Comparison of ENCODE assay signal across 12 cellular contexts in genomic region chr22:27670701-27671412, GRCh38.
DNase-seq lines count a peak whose midpoint lies in the region; ATAC-seq and TF ChIP-seq lines count a peak whose summit lies in the region.
"Had no signal": no experiment of that assay in that cellular context is flagged by ENCODE, and none has a peak within 500 bp of the region (broad histone marks: within the 10 kb centered on the region; RNA-seq: fewer than 3 reads in every experiment).

No MANE protein-coding gene starts in this region.

- no peak overlapping the region for H3K9ac ChIP-seq in SK-N-MC (ENCODE audit: insufficient read length)

- H3K27me3 ChIP-seq in GM23338 (ENCODE audit: insufficient read depth): no peaks in the 10 kb centered on the region

- H3K27ac ChIP-seq in GM23338 (ENCODE audit: low read depth): peak overlapping the region; percentile 99
- no peak overlapping the region for H3K27ac ChIP-seq in SK-N-MC

- no peaks in the 10 kb centered on the region for H3K9me2 ChIP-seq in GM23338 (ENCODE audit: insufficient read depth)

- H3K4me1 ChIP-seq in GM23338 (ENCODE audit: insufficient read depth): peaks cover 34% of the 10 kb centered on the region

- DNase-seq in GM23338 (ENCODE audit: low spot score) (peak; percentile 93), SK-N-MC (ENCODE audit: low read depth, low spot score) (no peak), hepatic stellate cell (ENCODE audit: low spot score) (peak; percentile 64), retina (peak; percentile 82), midbrain (lab: John Stamatoyannopoulos, UW) (no peak)
- no peak for DNase-seq in stimulated activated CD4-positive, alpha-beta T cell treated with anti-CD3 and anti-CD28 coated beads, Interleukin-4, amount 100 ng/mL, for 1 hour
- DNase-seq in activated CD4-positive, alpha-beta T cell treated with anti-CD3 and anti-CD28 coated beads for 1 hour: no peak
- DNase-seq in T-helper 2 cell treated with Interferon-gamma antibody and Interleukin-4, amounts not matched to agents 5 μg/mL and 100 μg/mL, for 36 hours (ENCODE audit: low spot score): no peak
- DNase-seq: activated B cell treated with CpG ODN at 0.5 μM for 24 hours, DND-41, foreskin melanocyte had no signal

- peak overlapping the region; percentile 77 for H3K4me2 ChIP-seq in GM23338

- H3K27ac Mint-ChIP-seq in GM23338: peak overlapping the region; percentile 86
- H3K27ac Mint-ChIP-seq in T-helper 2 cell treated with Interferon-gamma antibody and Interleukin-4, amounts not matched to agents 5 μg/mL and 100 μg/mL, for 36 hours: no peak overlapping the region
- H3K27ac Mint-ChIP-seq: activated B cell treated with CpG ODN at 0.5 μM for 24 hours; stimulated activated memory B cell treated with anti-CD40 and anti-IgM and Interleukin-4, amounts not matched to agents 10 μg/mL and 1 μg/mL and 100 μg/mL, for 72 hours had no signal

- no peak overlapping the region for H2AFZ ChIP-seq in GM23338

- TF ChIP-seq CTCF in GM23338 (conservative IDR thresholded peaks at IDR 0.05; ENCODE audit: low read depth in 2 of 2): no peak

- peaks cover 29% of the 10 kb centered on the region for H3K36me3 Mint-ChIP-seq in GM23338 (ENCODE audit: low read depth)
- no peaks in the 10 kb centered on the region for H3K36me3 Mint-ChIP-seq in T-helper 2 cell treated with Interferon-gamma antibody and Interleukin-4, amounts not matched to agents 5 μg/mL and 100 μg/mL, for 36 hours (ENCODE audit: low read depth)
- H3K36me3 Mint-ChIP-seq: stimulated activated memory B cell treated with anti-CD40 and anti-IgM and Interleukin-4, amounts not matched to agents 10 μg/mL and 1 μg/mL and 100 μg/mL, for 72 hours had no signal

- H3K27me3 Mint-ChIP-seq in GM23338 (ENCODE audit: insufficient read depth, low read depth, poor library complexity): peaks cover 22% of the 10 kb centered on the region
- H3K27me3 Mint-ChIP-seq in T-helper 2 cell treated with Interferon-gamma antibody and Interleukin-4, amounts not matched to agents 5 μg/mL and 100 μg/mL, for 36 hours (ENCODE audit: low read depth): no peaks in the 10 kb centered on the region

- H3K9me3 ChIP-seq in SK-N-MC (ENCODE audit: low read depth, low read length): no peaks in the 10 kb centered on the region

- H3K4me3 ChIP-seq in GM23338: peak overlapping the region; percentile 38; the same call in 1 of the 2 replicates
- peak overlapping the region; percentile 33; the same call in 1 of the 2 replicates for H3K4me3 ChIP-seq in SK-N-MC

- H3K79me2 ChIP-seq in GM23338 (replicated peaks; ENCODE audit: insufficient read depth): no peaks in the 10 kb centered on the region

- H3K36me3 ChIP-seq in GM23338 (ENCODE audit: insufficient read depth): peaks cover 7% of the 10 kb centered on the region; the same call in 1 of the 2 replicates
- H3K36me3 ChIP-seq in SK-N-MC (ENCODE audit: insufficient read depth, low read length): no peaks in the 10 kb centered on the region

- peaks cover 35% of the 10 kb centered on the region for H3K4me1 Mint-ChIP-seq in GM23338
- no peaks in the 10 kb centered on the region for H3K4me1 Mint-ChIP-seq in T-helper 2 cell treated with Interferon-gamma antibody and Interleukin-4, amounts not matched to agents 5 μg/mL and 100 μg/mL, for 36 hours (ENCODE audit: low read depth)
- H3K4me1 Mint-ChIP-seq: activated B cell treated with CpG ODN at 0.5 μM for 24 hours; stimulated activated memory B cell treated with anti-CD40 and anti-IgM and Interleukin-4, amounts not matched to agents 10 μg/mL and 1 μg/mL and 100 μg/mL, for 72 hours had no signal

- H3K4me3 Mint-ChIP-seq in GM23338: no peak overlapping the region; the same call in 2 of the 3 replicates
- H3K4me3 Mint-ChIP-seq in T-helper 2 cell treated with Interferon-gamma antibody and Interleukin-4, amounts not matched to agents 5 μg/mL and 100 μg/mL, for 36 hours: no peak overlapping the region
- H3K4me3 Mint-ChIP-seq: activated B cell treated with CpG ODN at 0.5 μM for 24 hours; stimulated activated memory B cell treated with anti-CD40 and anti-IgM and Interleukin-4, amounts not matched to agents 10 μg/mL and 1 μg/mL and 100 μg/mL, for 72 hours had no signal

- no peaks in the 10 kb centered on the region for H4K20me1 ChIP-seq in GM23338 (replicated peaks; ENCODE audit: insufficient read depth)

- peaks cover 25% of the 10 kb centered on the region; the same call in 1 of the 2 replicates for H3F3A ChIP-seq in GM23338 (replicated peaks; ENCODE audit: low read depth)

- peak; percentile 79 for ATAC-seq in GM23338
- ATAC-seq: stimulated activated memory B cell treated with anti-CD40 and anti-IgM and Interleukin-4, amounts not matched to agents 10 μg/mL and 1 μg/mL and 100 μg/mL, for 72 hours had no signal

- H3K9me3 Mint-ChIP-seq in GM23338: peaks cover 10% of the 10 kb centered on the region
- H3K9me3 Mint-ChIP-seq in T-helper 2 cell treated with Interferon-gamma antibody and Interleukin-4, amounts not matched to agents 5 μg/mL and 100 μg/mL, for 36 hours: peaks cover 10% of the 10 kb centered on the region

TF ChIP-seq in GM23338, 12 proteins besides CTCF, POLR2A, EP300 and RAD21:
- TF ChIP-seq EZH2phosphoT487 (IDR thresholded peaks at IDR 0.05; ENCODE audit: unreplicated experiment): no peak
- no peak for TF ChIP-seq EZH2 (IDR thresholded peaks at IDR 0.05; ENCODE audit: low read depth, unreplicated experiment)
- TF ChIP-seq, protein P1, sequence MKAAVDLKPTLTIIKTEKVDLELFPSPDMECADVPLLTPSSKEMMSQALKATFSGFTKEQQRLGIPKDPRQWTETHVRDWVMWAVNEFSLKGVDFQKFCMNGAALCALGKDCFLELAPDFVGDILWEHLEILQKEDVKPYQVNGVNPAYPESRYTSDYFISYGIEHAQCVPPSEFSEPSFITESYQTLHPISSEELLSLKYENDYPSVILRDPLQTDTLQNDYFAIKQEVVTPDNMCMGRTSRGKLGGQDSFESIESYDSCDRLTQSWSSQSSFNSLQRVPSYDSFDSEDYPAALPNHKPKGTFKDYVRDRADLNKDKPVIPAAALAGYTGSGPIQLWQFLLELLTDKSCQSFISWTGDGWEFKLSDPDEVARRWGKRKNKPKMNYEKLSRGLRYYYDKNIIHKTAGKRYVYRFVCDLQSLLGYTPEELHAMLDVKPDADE (IDR thresholded peaks at IDR 0.05): peak; percentile 16; the same call in 1 of the 2 replicates

Comparison
In these comparisons a context has a peak if more than half of its experiments do, and no peak if none do; other contexts are left out.
1. DNase-seq: peak in GM23338 (single experiment), hepatic stellate cell (single experiment) and retina (single experiment); none in SK-N-MC (single experiment), stimulated activated CD4-positive, alpha-beta T cell treated with anti-CD3 and anti-CD28 coated beads, Interleukin-4, amount 100 ng/mL, for 1 hour (single experiment), activated CD4-positive, alpha-beta T cell treated with anti-CD3 and anti-CD28 coated beads for 1 hour (single experiment), T-helper 2 cell treated with Interferon-gamma antibody and Interleukin-4, amounts not matched to agents 5 μg/mL and 100 μg/mL, for 36 hours (single experiment) and midbrain (single experiment).